In genomic region chr6:133921249-133921859, GRCh38 we compare ENCODE assay signal across 8 cellular contexts. TPM values are rescaled to one million over a fixed set of nuclear protein-coding genes. Genes with fewer than 3 reads are reported as not detected.
DNase-seq lines count a peak whose midpoint lies in the region; ATAC-seq and TF ChIP-seq lines count a peak whose summit lies in the region.

No MANE protein-coding gene starts in this region.

- no peaks in the 10 kb centered on the region for H3K36me3 ChIP-seq in hepatocyte (replicated peaks; ENCODE audit: insufficient read depth, low read depth)

- no peaks in the 10 kb centered on the region for H3K9me3 ChIP-seq in hepatocyte (ENCODE audit: low read depth)

- 30% methylated on average over 6 of the region's 6 CpGs for WGBS in hepatocyte (ENCODE audit: low lambda C conversion rate, missing lambda C conversion rate)

- H3K9me2 ChIP-seq in hepatocyte (replicated peaks; ENCODE audit: insufficient read depth), result no peaks in the 10 kb centered on the region

- no peaks in the 10 kb centered on the region for H4K20me1 ChIP-seq in hepatocyte (ENCODE audit: insufficient read depth, poor library complexity, severe bottlenecking)

- no peaks in the 10 kb centered on the region for H3K79me2 ChIP-seq in hepatocyte

- peaks cover 4% of the 10 kb centered on the region for H3K4me1 Mint-ChIP-seq in T-helper 2 cell treated with Interferon-gamma antibody and Interleukin-4, amounts not matched to agents 5 μg/mL and 100 μg/mL, for 36 hours (ENCODE audit: low read depth)

- H3K4me3 ChIP-seq in hepatocyte, result no peak overlapping the region

- peak; percentile 62 for ATAC-seq in HG02623 (IDR thresholded peaks at IDR 0.05; ENCODE audit: unreplicated experiment)

- H3K27me3 ChIP-seq in hepatocyte, result peaks cover 7% of the 10 kb centered on the region

- no peak overlapping the region for H3K4me2 ChIP-seq in hepatocyte

- H2AFZ ChIP-seq in hepatocyte, result no peak overlapping the region

- no peaks in the 10 kb centered on the region for H3K4me1 ChIP-seq in hepatocyte (ENCODE audit: insufficient read depth)

- no peak overlapping the region for H3K4me3 Mint-ChIP-seq in T-helper 2 cell treated with Interferon-gamma antibody and Interleukin-4, amounts not matched to agents 5 μg/mL and 100 μg/mL, for 36 hours

- H3K27me3 Mint-ChIP-seq in T-helper 2 cell treated with Interferon-gamma antibody and Interleukin-4, amounts not matched to agents 5 μg/mL and 100 μg/mL, for 36 hours (ENCODE audit: low read depth), result peaks cover 23% of the 10 kb centered on the region

- DNase-seq in GF-D8 (lab: John Stamatoyannopoulos, UW) (peak; percentile 15), NCI-H146 treated with DMSO at 0.1 percent for 48 hours (lab: John Stamatoyannopoulos, UW; ENCODE audit: unreplicated experiment) (peak; percentile 84), anterior cingulate cortex (lab: John Stamatoyannopoulos, UW) (peak in 53 of 58 donors; percentile 1 to 87 (median 51)), hepatocyte (ENCODE audit: low spot score) (peak; percentile 90), smooth muscle cell of the brain vasculature (ENCODE audit: low read depth, low spot score) (peak; percentile 62), HuH-7.5 (ENCODE audit: low spot score) (no peak)
- DNase-seq in T-helper 2 cell treated with Interferon-gamma antibody and Interleukin-4, amounts not matched to agents 5 μg/mL and 100 μg/mL, for 36 hours (ENCODE audit: low spot score), result peak; percentile 55

- no peaks in the 10 kb centered on the region for H3K36me3 Mint-ChIP-seq in T-helper 2 cell treated with Interferon-gamma antibody and Interleukin-4, amounts not matched to agents 5 μg/mL and 100 μg/mL, for 36 hours (ENCODE audit: low read depth)

- no peak overlapping the region for H3K27ac ChIP-seq in hepatocyte

- no peak overlapping the region for H3K27ac Mint-ChIP-seq in T-helper 2 cell treated with Interferon-gamma antibody and Interleukin-4, amounts not matched to agents 5 μg/mL and 100 μg/mL, for 36 hours

- TF ChIP-seq CTCF in hepatocyte (IDR thresholded peaks at IDR 0.05; ENCODE audit: poor library complexity), result peak; percentile 86

- H3K9me3 Mint-ChIP-seq in T-helper 2 cell treated with Interferon-gamma antibody and Interleukin-4, amounts not matched to agents 5 μg/mL and 100 μg/mL, for 36 hours, result no peaks in the 10 kb centered on the region

RNA-seq across cellular contexts. Expression of gene TBPL1, which starts 31.7 kb away (rescaled TPM):
- total RNA-seq in hepatocyte, result 26.2 and 38.1 TPM in 2 replicates
- polyA plus RNA-seq in hepatocyte, result 36.8 and 38.8 TPM in 2 replicates

RNA-seq across cellular contexts. Expression of gene TCF21, which starts 32.4 kb away (rescaled TPM):
- total RNA-seq in hepatocyte, result 9.0 and 10.1 TPM in 2 replicates
- polyA plus RNA-seq in hepatocyte, result 8.2 and 8.6 TPM in 2 replicates
